21 cellular contexts compared by ENCODE assay signal in genomic region chr10:62441953-62442352, GRCh38.
"Had no signal": no experiment of that assay in that cellular context is flagged by ENCODE, and none has a peak within 500 bp of the region (broad histone marks: within the 10 kb centered on the region; RNA-seq: fewer than 3 reads in every experiment).

No MANE protein-coding gene starts in this region.

- H3K4me1 ChIP-seq: breast epithelium, pancreas had no signal

- ATAC-seq: activated T-cell treated with anti-CD3 and anti-CD28 coated beads, Interleukin-2, amount 50 U/mL, for 4 hours; gastroesophageal sphincter; mucosa of descending colon; pancreas had no signal

- H3K4me3 ChIP-seq: breast epithelium, esophagus muscularis mucosa, gastroesophageal sphincter, heart right ventricle, mucosa of descending colon, pancreas had no signal

- H3K27ac ChIP-seq: breast epithelium, esophagus muscularis mucosa, gastroesophageal sphincter, heart right ventricle, pancreas, VCaP had no signal

- DNase-seq: activated CD4-positive, alpha-beta T cell treated with anti-CD3 and anti-CD28 coated beads, Interleukin-2, amount 50 U/mL, for 1 hour; activated CD4-positive, CD25-positive, alpha-beta regulatory T cell treated with anti-CD3 and anti-CD28 coated beads, Interleukin-2, amount 50 U/mL, for 72 hours; activated CD8-positive, alpha-beta memory T cell treated with anti-CD3 and anti-CD28 coated beads, Interleukin-2, amount 50 U/mL, for 4 hours; activated effector memory CD4-positive, alpha-beta T cell treated with Interleukin-2 at 50 U/mL for 16 hours; activated naive CD4-positive, alpha-beta T cell treated with anti-CD3 and anti-CD28 coated beads, Interleukin-2, amount 50 U/mL, for 16 hours; activated T-cell treated with anti-CD3 and anti-CD28 coated beads, Interleukin-2, amount 50 U/mL, for 4 hours; dermis blood vessel endothelial cell; effector memory CD4-positive, alpha-beta T cell; heart right ventricle; mucosa of descending colon; naive B cell; pancreas; stimulated activated CD4-positive, alpha-beta T cell treated with anti-CD3 and anti-CD28 coated beads, Interleukin-12 subunit alpha, Interleukin-12 subunit beta, amount 100 ng/mL, for 4 hours; stimulated activated CD4-positive, alpha-beta T cell treated with anti-CD3 and anti-CD28 coated beads, Interleukin-1b, Interleukin-23, amount 100 ng/mL, for 48 hours; stimulated activated CD8-positive, alpha-beta memory T cell treated with anti-CD3 and anti-CD28 coated beads, Interleukin-4, amount 100 ng/mL, for 48 hours; stimulated activated naive CD4-positive, alpha-beta T cell; trophoblast cell had no signal

- H3K27me3 ChIP-seq: breast epithelium, esophagus muscularis mucosa, gastroesophageal sphincter had no signal

- H3K9me3 ChIP-seq: breast epithelium, esophagus muscularis mucosa, gastroesophageal sphincter, heart right ventricle, mucosa of descending colon, pancreas had no signal

- H3K36me3 ChIP-seq: breast epithelium, esophagus muscularis mucosa, gastroesophageal sphincter, heart right ventricle, pancreas had no signal
